8 cellular contexts compared by ENCODE assay signal in the genomic region with DNA sequence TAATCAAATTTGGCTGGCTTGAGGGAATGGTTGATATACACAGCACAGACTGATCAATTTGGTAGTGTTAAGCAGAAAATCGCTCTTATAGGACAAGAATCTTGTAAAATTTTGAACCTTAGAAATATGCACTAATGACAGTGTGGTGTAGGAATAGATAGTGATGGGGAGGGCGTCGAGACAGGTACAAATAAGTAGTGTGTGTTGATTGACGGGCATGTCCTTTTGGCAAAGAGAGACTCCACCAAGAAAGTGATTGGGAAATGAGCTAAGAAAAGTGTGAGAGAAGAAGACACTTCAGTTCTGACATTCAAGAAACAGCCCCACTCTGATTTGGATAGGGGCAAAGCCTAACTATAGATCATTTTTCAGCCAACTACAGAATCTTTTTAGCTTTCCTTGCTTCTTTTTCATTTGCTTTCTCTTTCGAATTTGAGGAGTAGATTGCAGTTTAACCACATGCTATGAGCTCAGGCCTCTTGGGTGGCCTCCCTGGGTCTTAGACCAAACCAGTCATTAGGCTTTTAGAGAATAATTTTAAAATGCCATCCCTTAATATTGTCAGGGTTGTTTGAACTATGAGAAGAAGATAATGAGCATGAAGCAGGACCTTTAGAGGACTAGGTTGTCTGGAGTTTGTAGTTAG.
DNase-seq lines count a peak whose midpoint lies in the region; ATAC-seq and TF ChIP-seq lines count a peak whose summit lies in the region.

No MANE protein-coding gene starts in this region.

- H3K27ac Mint-ChIP-seq in activated T-cell treated with anti-CD3 and anti-CD28 coated beads, Interleukin-2, amount 50 U/mL, for 72 hours: peak overlapping the region; percentile 1
- H3K27ac Mint-ChIP-seq in activated CD4-positive, alpha-beta memory T cell treated with anti-CD3 and anti-CD28 coated beads for 36 hours: no peak overlapping the region

- CTCF ChIA-PET in activated CD4-positive, alpha-beta memory T cell treated with anti-CD3 and anti-CD28 coated beads for 36 hours (lab: Charles Lee): interaction anchor here (0.8 kb wide), 1 partner anchor 237 kb away, joined by 3 read pairs; no protein-coding TSS in a partner anchor
- CTCF ChIA-PET in RWPE1 (lab: Yijun Ruan, JAX): no interaction called here

- POLR2A ChIA-PET in activated CD4-positive, alpha-beta memory T cell treated with anti-CD3 and anti-CD28 coated beads for 36 hours (lab: Charles Lee): no interaction called here
- POLR2A ChIA-PET in RWPE1 (lab: Yijun Ruan, JAX; ENCODE audit: low non-redundant PET): no interaction called here

- H3K27me3 Mint-ChIP-seq in activated T-cell treated with anti-CD3 and anti-CD28 coated beads, Interleukin-2, amount 50 U/mL, for 72 hours (ENCODE audit: low read depth): no peaks in the 10 kb centered on the region
- H3K27me3 Mint-ChIP-seq in activated CD4-positive, alpha-beta memory T cell treated with anti-CD3 and anti-CD28 coated beads for 36 hours: no peaks in the 10 kb centered on the region

- no peak for TF ChIP-seq CTCF in esophagus muscularis mucosa (IDR thresholded peaks at IDR 0.05)
- TF ChIP-seq CTCF in transverse colon (IDR thresholded peaks at IDR 0.05): no peak
- no peak for TF ChIP-seq CTCF in RWPE1 (conservative IDR thresholded peaks at IDR 0.05; ENCODE audit: low read depth)

- H3K27ac ChIP-seq in esophagus muscularis mucosa (replicated peaks in 1 of 4): peak overlapping the region; percentile 15 to 42 (median 25)
- H3K27ac ChIP-seq in transverse colon: peak overlapping the region in 3 of 4 donors; percentile 14 to 39 (median 32)
- no peak overlapping the region for H3K27ac ChIP-seq in RWPE1

- H3K4me1 ChIP-seq in esophagus muscularis mucosa: peaks cover 23 to 46% (median 44%) of the 10 kb centered on the region in 4 donors
- peaks cover 0 to 36% (median 16%) of the 10 kb centered on the region in 4 donors for H3K4me1 ChIP-seq in transverse colon

- H3K27me3 ChIP-seq in esophagus muscularis mucosa: no peaks in the 10 kb centered on the region
- H3K27me3 ChIP-seq in transverse colon: no peaks in the 10 kb centered on the region

- DNase-seq in activated T-cell treated with anti-CD3 and anti-CD28 coated beads, Interleukin-2, amount 50 U/mL, for 72 hours: no peak
- no peak for DNase-seq in activated T-cell treated with anti-CD3 and anti-CD28 coated beads, Interleukin-2, amount 50 U/mL, for 1 hour
- DNase-seq in esophagus muscularis mucosa (ENCODE audit: extremely low spot score) (no peak), transverse colon (no peak), RWPE1 (ENCODE audit: low spot score) (no peak)
- DNase-seq in activated CD4-positive, alpha-beta memory T cell treated with anti-CD3 and anti-CD28 coated beads for 36 hours: no peak
- DNase-seq in effector CD8-positive, alpha-beta T cell (lab: John Stamatoyannopoulos, UW): no peak

- intact Hi-C loops in esophagus muscularis mucosa (cut with DNase I) (loop anchor here (10.0 kb wide), 2 partner anchors 52 to 58 kb away; no protein-coding TSS in a partner anchor), transverse colon (cut with DNase I; ENCODE audit: low total_unique reads) (no loop called here)
- intact Hi-C loops in activated CD4-positive, alpha-beta memory T cell treated with anti-CD3 and anti-CD28 coated beads for 36 hours (cut with micrococcal nuclease): no loop called here

- H3K36me3 ChIP-seq in esophagus muscularis mucosa (no peaks in the 10 kb centered on the region), transverse colon (no peaks in the 10 kb centered on the region)

- TF ChIP-seq POLR2A in esophagus muscularis mucosa (IDR thresholded peaks at IDR 0.05; ENCODE audit: low read depth) (no peak), transverse colon (IDR thresholded peaks at IDR 0.05) (no peak)

- 77% methylated on average over 5 of the region's 5 CpGs for WGBS in esophagus muscularis mucosa
- 58 to 71% methylated on average over 5 of the region's 5 CpGs for WGBS in transverse colon (ENCODE audit: low coverage in 1 of 2), 2 donors

- no peaks in the 10 kb centered on the region for H3K9me3 ChIP-seq in esophagus muscularis mucosa
- H3K9me3 ChIP-seq in transverse colon: no peaks in the 10 kb centered on the region

- H3K4me3 ChIP-seq in esophagus muscularis mucosa (no peak overlapping the region), transverse colon (no peak overlapping the region)

- no peak for TF ChIP-seq EP300 in esophagus muscularis mucosa (IDR thresholded peaks at IDR 0.05)
- TF ChIP-seq EP300 in transverse colon (IDR thresholded peaks at IDR 0.05; ENCODE audit: low read depth): no peak

- in situ Hi-C loops in transverse colon (cut with MboI; ENCODE audit: low pct_ligation_motif_present in 1 of 4, low pct_unique_long_range_greater_than_20kb in 1 of 4, low sequenced_read_pairs in 3 of 4): no loop called here

- H3K36me3 Mint-ChIP-seq in activated T-cell treated with anti-CD3 and anti-CD28 coated beads, Interleukin-2, amount 50 U/mL, for 72 hours (ENCODE audit: insufficient read depth in 2 of 2): no peaks in the 10 kb centered on the region
- peaks cover 5% of the 10 kb centered on the region for H3K36me3 Mint-ChIP-seq in activated CD4-positive, alpha-beta memory T cell treated with anti-CD3 and anti-CD28 coated beads for 36 hours

- peak; percentile 39 to 43 for ATAC-seq in activated T-cell treated with anti-CD3 and anti-CD28 coated beads, Interleukin-2, amount 50 U/mL, for 72 hours (replicated peaks in 1 of 2)
- peak; percentile 52 for ATAC-seq in HG03442 (IDR thresholded peaks at IDR 0.05; ENCODE audit: unreplicated experiment)

- peak overlapping the region; percentile 15 to 27 for H3K4me3 Mint-ChIP-seq in activated T-cell treated with anti-CD3 and anti-CD28 coated beads, Interleukin-2, amount 50 U/mL, for 72 hours
- H3K4me3 Mint-ChIP-seq in activated CD4-positive, alpha-beta memory T cell treated with anti-CD3 and anti-CD28 coated beads for 36 hours: no peak overlapping the region

- peaks cover 50% of the 10 kb centered on the region for H3K4me1 Mint-ChIP-seq in activated T-cell treated with anti-CD3 and anti-CD28 coated beads, Interleukin-2, amount 50 U/mL, for 72 hours (ENCODE audit: low read depth)
- peaks cover 38% of the 10 kb centered on the region for H3K4me1 Mint-ChIP-seq in activated CD4-positive, alpha-beta memory T cell treated with anti-CD3 and anti-CD28 coated beads for 36 hours (ENCODE audit: low read depth)

- no peaks in the 10 kb centered on the region for H3K9me3 Mint-ChIP-seq in activated T-cell treated with anti-CD3 and anti-CD28 coated beads, Interleukin-2, amount 50 U/mL, for 72 hours
- H3K9me3 Mint-ChIP-seq in activated CD4-positive, alpha-beta memory T cell treated with anti-CD3 and anti-CD28 coated beads for 36 hours: no peaks in the 10 kb centered on the region
